8 cellular contexts compared by ENCODE assay signal in genomic region chr7:73717991-73718405, GRCh38. TPM values are rescaled to one million over a fixed set of nuclear protein-coding genes. Genes with fewer than 3 reads are reported as not detected.
DNase-seq lines count a peak whose midpoint lies in the region; ATAC-seq, FAIRE-seq and TF ChIP-seq lines count a peak whose summit lies in the region.

No MANE protein-coding gene starts in this region.

- H2AFZ ChIP-seq in K562 (ENCODE audit: low read depth, low read length) = no peak overlapping the region

- CTCF ChIA-PET in K562 (lab: Yijun Ruan, JAX; ENCODE audit: low intra/inter-chr PET ratio) = no interaction called here

- TF ChIP-seq CTCF in heart right ventricle (IDR thresholded peaks at IDR 0.05) (no peak), K562 (IDR thresholded peaks at IDR 0.05 in 2 of 3, conservative IDR thresholded peaks at IDR 0.05 in 1 of 3; ENCODE audit: insufficient read depth in 2 of 3, low read depth in 1 of 3, low read length in 3 of 3) (no peak), neutrophil (IDR thresholded peaks at IDR 0.05) (no peak), vagina (IDR thresholded peaks at IDR 0.05) (no peak)

- H3K79me2 ChIP-seq in K562 (ENCODE audit: control insufficient read depth, insufficient read depth, low read length) = peaks cover 10% of the 10 kb centered on the region; the same call in 2 of the 3 replicates

- H3K4me3 ChIP-seq in right cardiac atrium (ENCODE audit: low read length) (no peak overlapping the region), heart right ventricle (peak overlapping the region in 3 of 10 donors; percentile 68 to 76 (median 75)), K562 (no peak overlapping the region), neutrophil (ENCODE audit: low read depth in 1 of 2, low read length in 1 of 2) (peak overlapping the region; percentile 54 to 61), vagina (peak overlapping the region in 1 of 2 donors; percentile 91)

- no peak for TF ChIP-seq EP300 in K562 (IDR thresholded peaks at IDR 0.05; ENCODE audit: low read length)

- H3K27ac ChIP-seq in right cardiac atrium (ENCODE audit: low read length) = no peak overlapping the region
- peak overlapping the region in 1 of 10 donors; percentile 31 for H3K27ac ChIP-seq in heart right ventricle
- H3K27ac ChIP-seq in K562 (ENCODE audit: extremely low read depth, low read depth, low read length) = no peak overlapping the region
- no peak overlapping the region for H3K27ac ChIP-seq in neutrophil
- H3K27ac ChIP-seq in vagina = peak overlapping the region; percentile 71

- POLR2A ChIA-PET in K562 (lab: Yijun Ruan, JAX) = interaction anchor here (0.6 to 3.3 kb wide), 3 partner anchors 12 to 907 kb away, joined by 3 to 16 read pairs (median 3); no protein-coding TSS in a partner anchor

- BruUV-seq in K562 (replicated peaks; lab: Mats Ljungman, UMichigan) = no TSS peak

- in situ Hi-C loops in K562 (cut with MboI) = no loop called here

- WGBS in right cardiac atrium = 66% methylated on average over 10 of the region's 10 CpGs
- WGBS in heart right ventricle, 2 donors = 65 to 74% methylated on average over 10 of the region's 10 CpGs
- WGBS in K562 (ENCODE audit: insufficient coverage, low coverage, missing lambda C conversion rate) = 50% methylated on average over 10 of the region's 10 CpGs

- ATAC-seq in right cardiac atrium (no peak), heart right ventricle (no peak), K562 (no peak), HG03342 (IDR thresholded peaks at IDR 0.05; ENCODE audit: unreplicated experiment) (no peak)

- intact Hi-C loops in right cardiac atrium (cut with DNase I) (no loop called here), heart right ventricle (cut with DNase I) (no loop called here), K562 (cut with micrococcal nuclease) (loop anchor here (5.0 kb wide), 1 partner anchor 36 kb away; the partner anchor contains the start of genes BUD23 and DNAJC30), vagina (cut with DNase I) (no loop called here)

- H3K27me3 ChIP-seq in right cardiac atrium (ENCODE audit: control insufficient read depth, insufficient read depth) = no peaks in the 10 kb centered on the region
- H3K27me3 ChIP-seq in heart right ventricle = peaks cover 0 to 64% (median 0%) of the 10 kb centered on the region in 7 donors
- H3K27me3 ChIP-seq in K562 (ENCODE audit: control insufficient read depth in 2 of 2, insufficient read depth in 2 of 2, low read length in 2 of 2) = no peaks in the 10 kb centered on the region
- peaks cover 100% of the 10 kb centered on the region for H3K27me3 ChIP-seq in neutrophil
- no peaks in the 10 kb centered on the region for H3K27me3 ChIP-seq in vagina

- H3K9me3 ChIP-seq in right cardiac atrium (ENCODE audit: control insufficient read depth, low read length) = no peaks in the 10 kb centered on the region
- no peaks in the 10 kb centered on the region for H3K9me3 ChIP-seq in heart right ventricle
- no peaks in the 10 kb centered on the region for H3K9me3 ChIP-seq in K562 (replicated peaks; ENCODE audit: control insufficient read depth, insufficient read depth, low read depth, low read length)
- H3K9me3 ChIP-seq in neutrophil = no peaks in the 10 kb centered on the region
- no peaks in the 10 kb centered on the region for H3K9me3 ChIP-seq in vagina

- no peak for TF ChIP-seq POLR2A in K562 (conservative IDR thresholded peaks at IDR 0.05)
- no peak for TF ChIP-seq POLR2A in vagina (IDR thresholded peaks at IDR 0.05)

- no peaks in the 10 kb centered on the region for H3K4me1 ChIP-seq in right cardiac atrium (ENCODE audit: control insufficient read depth, insufficient read depth, low read length)
- peaks cover 0 to 44% (median 25%) of the 10 kb centered on the region in 9 donors for H3K4me1 ChIP-seq in heart right ventricle
- peaks cover 20 to 50% of the 10 kb centered on the region in 2 experiments for H3K4me1 ChIP-seq in K562 (replicated peaks in 1 of 2; ENCODE audit: control insufficient read depth in 2 of 2, insufficient read depth in 2 of 2, low read length in 2 of 2)
- H3K4me1 ChIP-seq in neutrophil (ENCODE audit: control insufficient read depth in 1 of 2, insufficient read depth in 1 of 2, low read depth in 1 of 2, low read length in 1 of 2) = peaks cover 25 to 27% of the 10 kb centered on the region in 2 experiments
- peaks cover 46% of the 10 kb centered on the region for H3K4me1 ChIP-seq in vagina

- DNase-seq in right cardiac atrium (peak in 2 of 3 donors; percentile 67), heart right ventricle (no peak), UCSD-AML1 (lab: John Stamatoyannopoulos, UW; ENCODE audit: unreplicated experiment) (peak; percentile 72), K562 (ENCODE audit: extremely low read depth in 1 of 4, low spot score in 3 of 4) (peak in 1 of 4 experiments; percentile 43), vagina (ENCODE audit: extremely low spot score in 2 of 2) (no peak), NCI-H748 treated with DMSO at 0.1 percent for 48 hours (lab: John Stamatoyannopoulos, UW) (no peak)

- peak overlapping the region in 1 of 2 experiments; percentile 94; a peak in 2 of 4 replicates for H3K9ac ChIP-seq in K562 (ENCODE audit: insufficient read depth in 1 of 2, low read depth in 2 of 2, low read length in 2 of 2)

- no peak for TF ChIP-seq RAD21 in K562 (CRISPR knock-in tag; conservative IDR thresholded peaks at IDR 0.05 in 1 of 2, IDR thresholded peaks at IDR 0.05 in 1 of 2)

- no peak overlapping the region for H3K4me2 ChIP-seq in K562 (ENCODE audit: insufficient read depth, low read length)

- H3K36me3 ChIP-seq in heart right ventricle (no peaks in the 10 kb centered on the region), K562 (ENCODE audit: control insufficient read depth, insufficient read depth, low read length) (no peaks in the 10 kb centered on the region), neutrophil (no peaks in the 10 kb centered on the region), vagina (no peaks in the 10 kb centered on the region)

- H3K9me1 ChIP-seq in K562 (ENCODE audit: control insufficient read depth, insufficient read depth, low read length) = peaks cover 6% of the 10 kb centered on the region

- peaks cover 29% of the 10 kb centered on the region for H4K20me1 ChIP-seq in K562 (replicated peaks; ENCODE audit: control insufficient read depth, insufficient read depth, low read length)

- FAIRE-seq in K562 (lab: Jason Lieb, UNC) = no peak

RNA-seq across cellular contexts. Expression of gene STX1A, which starts 1.5 kb away (rescaled TPM):
- total RNA-seq in right cardiac atrium (1 to 10 TPM; 1.7 to 3.1 (median 2.3) TPM), heart right ventricle (1 to 10 TPM in 9 of 10 donors, under 1 TPM in 1; 0.88 to 2.7 (median 1.8) TPM), K562 (2014; rRNA removed) (9.1 and 9.9 TPM in 2 replicates), K562 (2014; rRNA removed; fragmentation: Illumina TruSeq; extraction: Trizol) (2.3 and 3.9 TPM in 2 replicates), K562 (2015; rRNA removed; fragmentation: Illumina TruSeq; extraction: Trizol) (6.3 and 9.6 TPM in 2 replicates), K562 (2021) (8.0 and 8.9 TPM in 2 replicates), vagina (17.2 TPM)
- polyA plus RNA-seq in right cardiac atrium (1.8 TPM), heart right ventricle (1 to 10 TPM; 2.5 to 3.4 TPM), K562 (2011; rRNA removed) (6.7 and 7.5 TPM in 2 replicates), K562 (2014; fragmentation: Illumina TruSeq; extraction: Trizol) (6.1 and 9.9 TPM in 2 replicates), K562 (2014; fragmentation: Nextera tagmentation; extraction: Ambion mirVana) (under 1 TPM; 0.04 to 0.15 TPM), K562 (2014; rRNA removed) (11.7 and 15.1 TPM in 2 replicates)
- total RNA-seq in K562 (2011; cell fraction: chromatin; rRNA removed; ENCODE audit: low replicate concordance) = 30.3 and 77.9 TPM in 2 replicates
- 38.9 and 39.9 TPM in 2 replicates for total RNA-seq in K562 (2011; cell fraction: nucleolus; rRNA removed)
- 23.4 and 25.5 TPM in 2 replicates for total RNA-seq in K562 (2011; cell fraction: nucleoplasm; rRNA removed)
- 5.7 and 9.2 TPM in 2 replicates for polyA plus RNA-seq in K562 (2011; cell fraction: cytosol; rRNA removed)
- 47.5 and 68.0 TPM in 2 replicates for polyA plus RNA-seq in K562 (2011; cell fraction: nucleus; rRNA removed)
- 7.2 and 8.0 TPM in 2 replicates for polyA plus RNA-seq in K562 (2012)
- polyA minus RNA-seq in K562 (2011; rRNA and poly(A)+ RNA removed) = 14.4 and 26.2 TPM in 2 replicates
- polyA minus RNA-seq in K562 (2011; cell fraction: cytosol; rRNA and poly(A)+ RNA removed) = 6.7 and 8.3 TPM in 2 replicates
- polyA minus RNA-seq in K562 (2011; cell fraction: nucleus; rRNA and poly(A)+ RNA removed) = 9.0 and 13.7 TPM in 2 replicates

RNA-seq across cellular contexts. Expression of gene ABHD11, which starts 20.6 kb away (rescaled TPM):
- total RNA-seq in right cardiac atrium (10 to 100 TPM; 21.1 to 28.7 (median 23.9) TPM), heart right ventricle (10 to 100 TPM; 20.0 to 36.8 (median 29.6) TPM), K562 (2014; rRNA removed) (44.2 and 52.6 TPM in 2 replicates), K562 (2014; rRNA removed; fragmentation: Illumina TruSeq; extraction: Trizol) (11.7 and 13.2 TPM in 2 replicates), K562 (2015; rRNA removed; fragmentation: Illumina TruSeq; extraction: Trizol) (17.5 and 17.9 TPM in 2 replicates), K562 (2021) (32.6 and 37.3 TPM in 2 replicates), vagina (23.8 TPM)
- polyA plus RNA-seq in right cardiac atrium (31.2 TPM), heart right ventricle (10 to 100 TPM; 26.8 to 36.6 TPM), K562 (2011; rRNA removed) (18.4 and 18.9 TPM in 2 replicates), K562 (2014; fragmentation: Illumina TruSeq; extraction: Trizol) (25.5 and 26.3 TPM in 2 replicates), K562 (2014; fragmentation: Nextera tagmentation; extraction: Ambion mirVana) (1 to 10 TPM; 7.7 to 8.6 TPM), K562 (2014; rRNA removed) (40.7 and 41.7 TPM in 2 replicates)
- total RNA-seq in K562 (2011; cell fraction: chromatin; rRNA removed; ENCODE audit: low replicate concordance) = 36.5 and 95.8 TPM in 2 replicates
- 87.9 and 90.7 TPM in 2 replicates for total RNA-seq in K562 (2011; cell fraction: nucleolus; rRNA removed)
- total RNA-seq in K562 (2011; cell fraction: nucleoplasm; rRNA removed) = 50.6 and 64.7 TPM in 2 replicates
- 22.5 and 50.4 TPM in 2 replicates for polyA plus RNA-seq in K562 (2011; cell fraction: cytosol; rRNA removed)
- 22.8 and 51.7 TPM in 2 replicates for polyA plus RNA-seq in K562 (2011; cell fraction: nucleus; rRNA removed)
- polyA plus RNA-seq in K562 (2012) = 24.2 and 35.9 TPM in 2 replicates
- 5.8 and 10.2 TPM in 2 replicates for polyA minus RNA-seq in K562 (2011; rRNA and poly(A)+ RNA removed)
- polyA minus RNA-seq in K562 (2011; cell fraction: cytosol; rRNA and poly(A)+ RNA removed) = 7.9 and 9.4 TPM in 2 replicates
- polyA minus RNA-seq in K562 (2011; cell fraction: nucleus; rRNA and poly(A)+ RNA removed) = 33.2 and 40.7 TPM in 2 replicates

RNA-seq across cellular contexts. Expression of gene BUD23, which starts 34.6 kb away (rescaled TPM):
- total RNA-seq in right cardiac atrium (10 to 100 TPM; 53.0 to 72.0 (median 58.9) TPM), heart right ventricle (10 to 100 TPM; 63.4 to 89.9 (median 66.8) TPM), K562 (2014; rRNA removed) (170 and 183 TPM in 2 replicates), K562 (2014; rRNA removed; fragmentation: Illumina TruSeq; extraction: Trizol) (117 and 124 TPM in 2 replicates), K562 (2015; rRNA removed; fragmentation: Illumina TruSeq; extraction: Trizol) (123 and 128 TPM in 2 replicates), K562 (2021) (135 and 144 TPM in 2 replicates), vagina (49.8 TPM)
- polyA plus RNA-seq in right cardiac atrium (97.5 TPM), heart right ventricle (100 to 1,000 TPM; 123 to 134 TPM), K562 (2011; rRNA removed) (115 and 168 TPM in 2 replicates), K562 (2014; fragmentation: Illumina TruSeq; extraction: Trizol) (206 and 216 TPM in 2 replicates), K562 (2014; fragmentation: Nextera tagmentation; extraction: Ambion mirVana) (100 to 1,000 TPM in 1 of 2 experiments, 10 to 100 TPM in 1; 79.5 to 150 TPM), K562 (2014; rRNA removed) (270 and 301 TPM in 2 replicates)
- total RNA-seq in K562 (2011; cell fraction: chromatin; rRNA removed; ENCODE audit: low replicate concordance) = 117 and 181 TPM in 2 replicates
- total RNA-seq in K562 (2011; cell fraction: nucleolus; rRNA removed) = 113 TPM in 2 replicates
- 140 and 171 TPM in 2 replicates for total RNA-seq in K562 (2011; cell fraction: nucleoplasm; rRNA removed)
- polyA plus RNA-seq in K562 (2011; cell fraction: cytosol; rRNA removed) = 171 and 217 TPM in 2 replicates
- 88.8 and 118 TPM in 2 replicates for polyA plus RNA-seq in K562 (2011; cell fraction: nucleus; rRNA removed)
- polyA plus RNA-seq in K562 (2012) = 99.9 and 166 TPM in 2 replicates
- polyA minus RNA-seq in K562 (2011; rRNA and poly(A)+ RNA removed) = 64.3 and 80.9 TPM in 2 replicates
- polyA minus RNA-seq in K562 (2011; cell fraction: cytosol; rRNA and poly(A)+ RNA removed) = 39.0 and 45.1 TPM in 2 replicates
- polyA minus RNA-seq in K562 (2011; cell fraction: nucleus; rRNA and poly(A)+ RNA removed) = 19.1 and 20.2 TPM in 2 replicates

RNA-seq across cellular contexts. Expression of gene DNAJC30, which starts 34.7 kb away (rescaled TPM):
- total RNA-seq in right cardiac atrium (10 to 100 TPM; 14.5 to 21.1 (median 17.6) TPM), heart right ventricle (10 to 100 TPM; 12.1 to 20.8 (median 15.8) TPM), K562 (2014; rRNA removed) (6.9 and 8.6 TPM in 2 replicates), K562 (2014; rRNA removed; fragmentation: Illumina TruSeq; extraction: Trizol) (3.8 and 4.2 TPM in 2 replicates), K562 (2015; rRNA removed; fragmentation: Illumina TruSeq; extraction: Trizol) (4.4 and 4.6 TPM in 2 replicates), K562 (2021) (10.1 and 11.3 TPM in 2 replicates), vagina (7.1 TPM)
- polyA plus RNA-seq in right cardiac atrium (20.1 TPM), heart right ventricle (1 to 10 TPM; 9.1 TPM), K562 (2011; rRNA removed) (2.0 and 3.7 TPM in 2 replicates), K562 (2014; fragmentation: Illumina TruSeq; extraction: Trizol) (4.6 and 6.4 TPM in 2 replicates), K562 (2014; fragmentation: Nextera tagmentation; extraction: Ambion mirVana) (1 to 10 TPM; 1.1 to 1.4 TPM), K562 (2014; rRNA removed) (9.2 and 11.4 TPM in 2 replicates)
- total RNA-seq in K562 (2011; cell fraction: chromatin; rRNA removed; ENCODE audit: low replicate concordance) = 18.6 and 26.1 TPM in 2 replicates
- total RNA-seq in K562 (2011; cell fraction: nucleolus; rRNA removed) = 21.3 and 26.5 TPM in 2 replicates
- 23.2 and 25.1 TPM in 2 replicates for total RNA-seq in K562 (2011; cell fraction: nucleoplasm; rRNA removed)
- polyA plus RNA-seq in K562 (2011; cell fraction: cytosol; rRNA removed) = 3.2 and 14.7 TPM in 2 replicates
- 4.0 and 7.2 TPM in 2 replicates for polyA plus RNA-seq in K562 (2011; cell fraction: nucleus; rRNA removed)
- 5.5 and 7.0 TPM in 2 replicates for polyA plus RNA-seq in K562 (2012)
- polyA minus RNA-seq in K562 (2011; rRNA and poly(A)+ RNA removed) = 5.5 and 7.9 TPM in 2 replicates
- polyA minus RNA-seq in K562 (2011; cell fraction: cytosol; rRNA and poly(A)+ RNA removed) = 3.3 and 3.4 TPM in 2 replicates
- polyA minus RNA-seq in K562 (2011; cell fraction: nucleus; rRNA and poly(A)+ RNA removed) = 8.8 and 10.3 TPM in 2 replicates

RNA-seq across cellular contexts. Expression of gene VPS37D, which starts 50.4 kb away (rescaled TPM):
- total RNA-seq in right cardiac atrium (1 to 10 TPM; 1.6 to 2.5 (median 2.1) TPM), heart right ventricle (1 to 10 TPM; 1.1 to 3.6 (median 2.2) TPM), K562 (2014; rRNA removed) (2.3 and 2.5 TPM in 2 replicates), K562 (2014; rRNA removed; fragmentation: Illumina TruSeq; extraction: Trizol) (0.26 TPM in 1 of 2 replicates, not detected in the other), K562 (2015; rRNA removed; fragmentation: Illumina TruSeq; extraction: Trizol) (0.25 and 0.38 TPM in 2 replicates), K562 (2021) (1.1 and 1.3 TPM in 2 replicates), vagina (5.4 TPM)
- polyA plus RNA-seq in right cardiac atrium (2.2 TPM), heart right ventricle (1 to 10 TPM; 1.2 to 1.4 TPM), K562 (2011; rRNA removed) (0.84 and 1.6 TPM in 2 replicates), K562 (2014; fragmentation: Illumina TruSeq; extraction: Trizol) (0.39 and 0.42 TPM in 2 replicates), K562 (2014; fragmentation: Nextera tagmentation; extraction: Ambion mirVana) (not detected), K562 (2014; rRNA removed) (1.3 and 2.1 TPM in 2 replicates)
- total RNA-seq in K562 (2011; cell fraction: chromatin; rRNA removed; ENCODE audit: low replicate concordance) = 1.3 TPM in 1 of 2 replicates, not detected in the other
- 0.83 and 1.3 TPM in 2 replicates for total RNA-seq in K562 (2011; cell fraction: nucleolus; rRNA removed)
- total RNA-seq in K562 (2011; cell fraction: nucleoplasm; rRNA removed) = 0.76 and 0.88 TPM in 2 replicates
- polyA plus RNA-seq in K562 (2011; cell fraction: cytosol; rRNA removed) = 1.8 and 2.7 TPM in 2 replicates
- polyA plus RNA-seq in K562 (2011; cell fraction: nucleus; rRNA removed) = 1.7 TPM in 2 replicates
- polyA plus RNA-seq in K562 (2012) = 0.70 and 2.2 TPM in 2 replicates
- 0.32 TPM in 1 of 2 replicates, not detected in the other for polyA minus RNA-seq in K562 (2011; rRNA and poly(A)+ RNA removed)
- 1.2 and 1.9 TPM in 2 replicates for polyA minus RNA-seq in K562 (2011; cell fraction: cytosol; rRNA and poly(A)+ RNA removed)
- 0.27 and 0.33 TPM in 2 replicates for polyA minus RNA-seq in K562 (2011; cell fraction: nucleus; rRNA and poly(A)+ RNA removed)

Comparison
In these comparisons a context has a peak if more than half of its experiments do, and no peak if none do; other contexts are left out.
1. DNase-seq: peak in right cardiac atrium (2 of 3) and UCSD-AML1 (single experiment); none in heart right ventricle (0 of 2), vagina (0 of 2) and NCI-H748 treated with DMSO at 0.1 percent for 48 hours (single experiment).
2. H3K4me3 ChIP-seq: peak in neutrophil (2 of 2); none in right cardiac atrium (single experiment) and K562 (single experiment).